10 cellular contexts compared by ENCODE assay signal in genomic region chrX:102546818-102547493, GRCh38. TPM values are rescaled to one million over a fixed set of nuclear protein-coding genes. Genes with fewer than 3 reads are reported as not detected.
DNase-seq lines count a peak whose midpoint lies in the region; ATAC-seq and TF ChIP-seq lines count a peak whose summit lies in the region.
"Had no signal": no experiment of that assay in that cellular context is flagged by ENCODE, and none has a peak within 500 bp of the region (broad histone marks: within the 10 kb centered on the region; RNA-seq: fewer than 3 reads in every experiment).

No MANE protein-coding gene starts in this region.

- H3K4me3 ChIP-seq in GM08714 (ENCODE audit: low read length) (peak overlapping the region; percentile 23; the same call in 1 of the 2 replicates), parathyroid adenoma (ENCODE audit: low read depth, low read length) (no peak overlapping the region), heart right ventricle (peak overlapping the region in 5 of 10 donors; percentile 20 to 32 (median 28)), right lobe of liver (no peak overlapping the region)

- H3K4me1 Mint-ChIP-seq in activated naive CD8-positive, alpha-beta T cell treated with anti-CD3 and anti-CD28 coated beads, Interleukin-2, amount 10 ng/mL, durations not matched to agents 7 days and 5 days, result no peaks in the 10 kb centered on the region

- peak overlapping the region; percentile 73 for H3K4me3 Mint-ChIP-seq in activated naive CD8-positive, alpha-beta T cell treated with anti-CD3 and anti-CD28 coated beads, Interleukin-2, amount 10 ng/mL, durations not matched to agents 7 days and 5 days

- no peaks in the 10 kb centered on the region for H3K27me3 ChIP-seq in parathyroid adenoma (ENCODE audit: control insufficient read depth, insufficient read depth, low read length)
- H3K27me3 ChIP-seq in heart right ventricle, result peaks cover 0 to 40% (median 0%) of the 10 kb centered on the region in 7 donors
- H3K27me3 ChIP-seq in right lobe of liver, result no peaks in the 10 kb centered on the region

- POLR2A ChIA-PET in activated naive CD8-positive, alpha-beta T cell treated with anti-CD3 and anti-CD28 coated beads, Interleukin-2, amount 10 ng/mL, durations not matched to agents 7 days and 5 days (lab: Charles Lee), result no interaction called here

- H3K27me3 Mint-ChIP-seq in activated naive CD8-positive, alpha-beta T cell treated with anti-CD3 and anti-CD28 coated beads, Interleukin-2, amount 10 ng/mL, durations not matched to agents 7 days and 5 days, result peaks cover 9% of the 10 kb centered on the region

- no peak overlapping the region for H3K4me2 ChIP-seq in parathyroid adenoma (ENCODE audit: low read length)

- H3K36me3 ChIP-seq in parathyroid adenoma (ENCODE audit: control insufficient read depth, insufficient read depth, low read length), result no peaks in the 10 kb centered on the region
- H3K36me3 ChIP-seq in heart right ventricle, result no peaks in the 10 kb centered on the region
- no peaks in the 10 kb centered on the region for H3K36me3 ChIP-seq in right lobe of liver

- H3K79me2 ChIP-seq in parathyroid adenoma, result no peaks in the 10 kb centered on the region

- H3K27ac ChIP-seq in parathyroid adenoma, result no peak overlapping the region
- H3K27ac ChIP-seq in heart right ventricle, result no peak overlapping the region
- no peak overlapping the region for H3K27ac ChIP-seq in right lobe of liver
- H3K27ac ChIP-seq: VCaP had no signal

- H3K9me3 Mint-ChIP-seq in activated naive CD8-positive, alpha-beta T cell treated with anti-CD3 and anti-CD28 coated beads, Interleukin-2, amount 10 ng/mL, durations not matched to agents 7 days and 5 days, result no peaks in the 10 kb centered on the region

- no peaks in the 10 kb centered on the region for H3K36me3 Mint-ChIP-seq in activated naive CD8-positive, alpha-beta T cell treated with anti-CD3 and anti-CD28 coated beads, Interleukin-2, amount 10 ng/mL, durations not matched to agents 7 days and 5 days

- peak overlapping the region; percentile 65 for H3K27ac Mint-ChIP-seq in activated naive CD8-positive, alpha-beta T cell treated with anti-CD3 and anti-CD28 coated beads, Interleukin-2, amount 10 ng/mL, durations not matched to agents 7 days and 5 days

- H3K9ac ChIP-seq in parathyroid adenoma, result no peak overlapping the region

- intact Hi-C loops in heart right ventricle (cut with DNase I) (no loop called here), right lobe of liver (cut with DNase I) (no loop called here), left cardiac atrium (cut with DNase I) (no loop called here)

- H3K9me3 ChIP-seq in parathyroid adenoma (ENCODE audit: control insufficient read depth, low read length), result no peaks in the 10 kb centered on the region
- H3K9me3 ChIP-seq in heart right ventricle, result no peaks in the 10 kb centered on the region
- H3K9me3 ChIP-seq in right lobe of liver, result no peaks in the 10 kb centered on the region

- H3K4me1 ChIP-seq in parathyroid adenoma (no peaks in the 10 kb centered on the region), heart right ventricle (no peaks in the 10 kb centered on the region), right lobe of liver (no peaks in the 10 kb centered on the region)

- WGBS in heart right ventricle, 2 donors, result 14 to 20% methylated on average over 32 to 35 of the region's 35 CpGs
- 32% methylated on average over 10 of the region's 35 CpGs for WGBS in right lobe of liver (ENCODE audit: insufficient coverage, low coverage, low lambda C conversion rate, missing lambda C conversion rate)

- peak overlapping the region; percentile 82 for H2AFZ ChIP-seq in parathyroid adenoma

- TF ChIP-seq POLR2A in right lobe of liver (IDR thresholded peaks at IDR 0.05), result no peak

- TF ChIP-seq CTCF in parathyroid adenoma (IDR thresholded peaks at IDR 0.05) (no peak), heart right ventricle (IDR thresholded peaks at IDR 0.05) (no peak), right lobe of liver (IDR thresholded peaks at IDR 0.05) (no peak)

- DNase-seq in NCI-H1105 (lab: John Stamatoyannopoulos, UW) (peak; percentile 21), heart right ventricle (no peak), right lobe of liver (no peak), left cardiac atrium (no peak)
- DNase-seq in activated naive CD8-positive, alpha-beta T cell treated with anti-CD3 and anti-CD28 coated beads, Interleukin-2, amount 10 ng/mL, durations not matched to agents 7 days and 5 days, result peak; percentile 28

- peak; percentile 61 for ATAC-seq in activated naive CD8-positive, alpha-beta T cell treated with anti-CD3 and anti-CD28 coated beads, Interleukin-2, amount 10 ng/mL, durations not matched to agents 7 days and 5 days (ENCODE audit: low read depth)
- no peak for ATAC-seq in HG02970 (IDR thresholded peaks at IDR 0.05; ENCODE audit: low FRiP score, unreplicated experiment)
- ATAC-seq in heart right ventricle, result no peak
- no peak for ATAC-seq in right lobe of liver
- no peak for ATAC-seq in left cardiac atrium
- ATAC-seq: esophagus mucosa had no signal

RNA-seq across cellular contexts. Expression of gene TMSB15A, which starts 30.4 kb away (rescaled TPM):
- under 1 TPM in 1 of 2 experiments, not detected in 1; 0.62 TPM for total RNA-seq in activated naive CD8-positive, alpha-beta T cell treated with anti-CD3 and anti-CD28 coated beads, Interleukin-2, amount 10 ng/mL, durations not matched to agents 7 days and 5 days
- total RNA-seq in heart right ventricle (under 1 TPM in 2 of 10 donors, not detected in 8; 0.47 to 0.79 TPM), right lobe of liver (not detected), left cardiac atrium (not detected)
- under 1 TPM; 0.38 to 0.51 TPM for polyA plus RNA-seq in heart right ventricle
- total RNA-seq: esophagus mucosa had no signal

RNA-seq across cellular contexts. Expression of gene ARMCX5, which starts 52.4 kb away (rescaled TPM):
- total RNA-seq in activated naive CD8-positive, alpha-beta T cell treated with anti-CD3 and anti-CD28 coated beads, Interleukin-2, amount 10 ng/mL, durations not matched to agents 7 days and 5 days, result 1 to 10 TPM; 7.1 to 8.2 TPM
- 1 to 10 TPM; 5.0 to 7.2 (median 6.0) TPM for total RNA-seq in heart right ventricle
- polyA plus RNA-seq in heart right ventricle, result 1 to 10 TPM; 2.2 to 5.1 TPM
- 1 to 10 TPM; 4.6 to 8.9 (median 5.7) TPM for total RNA-seq in right lobe of liver
- total RNA-seq in left cardiac atrium, result 1 to 10 TPM; 4.1 to 7.3 TPM

Comparison
In these comparisons a context has a peak if more than half of its experiments do, and no peak if none do; other contexts are left out.
1. DNase-seq: peak in NCI-H1105 (single experiment) and activated naive CD8-positive, alpha-beta T cell treated with anti-CD3 and anti-CD28 coated beads, Interleukin-2, amount 10 ng/mL, durations not matched to agents 7 days and 5 days (single experiment); none in heart right ventricle (0 of 2), right lobe of liver (0 of 3) and left cardiac atrium (single experiment).